Comparison of ENCODE assay signal across 16 cellular contexts in genomic region chr19:40774916-40775631, GRCh38. TPM values are rescaled to one million over a fixed set of nuclear protein-coding genes. Genes with fewer than 3 reads are reported as not detected.
DNase-seq lines count a peak whose midpoint lies in the region; ATAC-seq and FAIRE-seq lines count a peak whose summit lies in the region.
"Had no signal": no experiment of that assay in that cellular context is flagged by ENCODE, and none has a peak within 500 bp of the region (broad histone marks: within the 10 kb centered on the region; RNA-seq: fewer than 3 reads in every experiment).

TSS of gene MIA (plus strand) at chr19:40775521. CDS start at chr19:40775543, 22 bp downstream.

- peaks cover 9% of the 10 kb centered on the region for H3K9me3 Mint-ChIP-seq in activated naive CD4-positive, alpha-beta T cell treated with anti-CD3 and anti-CD28 coated beads, Interleukin-2, amount 10 ng/mL, durations not matched to agents 7 days and 5 days
- H3K9me3 Mint-ChIP-seq in activated naive CD8-positive, alpha-beta T cell (ENCODE audit: low read depth) = no peaks in the 10 kb centered on the region

- ATAC-seq in HG03442 (IDR thresholded peaks at IDR 0.05; ENCODE audit: unreplicated experiment) = no peak
- ATAC-seq: gastroesophageal sphincter had no signal

- no peak within 1 kb of the TSS for H3K4me3 Mint-ChIP-seq in activated naive CD4-positive, alpha-beta T cell treated with anti-CD3 and anti-CD28 coated beads, Interleukin-2, amount 10 ng/mL, durations not matched to agents 7 days and 5 days
- H3K4me3 Mint-ChIP-seq in activated naive CD8-positive, alpha-beta T cell = no peak within 1 kb of the TSS

- H3K27me3 Mint-ChIP-seq in activated naive CD4-positive, alpha-beta T cell treated with anti-CD3 and anti-CD28 coated beads, Interleukin-2, amount 10 ng/mL, durations not matched to agents 7 days and 5 days = no peaks in the 10 kb centered on the region
- no peaks in the 10 kb centered on the region for H3K27me3 Mint-ChIP-seq in activated naive CD8-positive, alpha-beta T cell

- no peaks in the 10 kb centered on the region for H3K9me3 ChIP-seq in mesodermal cell (ENCODE audit: control insufficient read depth, low read length)
- H3K9me3 ChIP-seq: gastroesophageal sphincter had no signal

- H3K4me1 ChIP-seq in mesodermal cell (ENCODE audit: control insufficient read depth, insufficient read depth, low read length, poor library complexity, severe bottlenecking) = peaks cover 17% of the 10 kb centered on the region

- no peak within 1 kb of the TSS for H3K4me3 ChIP-seq in mesodermal cell (ENCODE audit: extremely low read depth, insufficient read depth, low read length, poor library complexity, severe bottlenecking)

- peak within 1 kb of the TSS; percentile 59 for H3K27ac ChIP-seq in mesodermal cell (ENCODE audit: low read depth, low read length, severe bottlenecking)

- peaks cover 42% of the 10 kb centered on the region for H3K4me1 Mint-ChIP-seq in activated naive CD4-positive, alpha-beta T cell treated with anti-CD3 and anti-CD28 coated beads, Interleukin-2, amount 10 ng/mL, durations not matched to agents 7 days and 5 days
- peaks cover 36% of the 10 kb centered on the region for H3K4me1 Mint-ChIP-seq in activated naive CD8-positive, alpha-beta T cell (ENCODE audit: low read depth)

- peaks cover 16% of the 10 kb centered on the region for H3K36me3 ChIP-seq in mesodermal cell (ENCODE audit: control insufficient read depth, insufficient read depth, low read length)

- DNase-seq in activated naive CD4-positive, alpha-beta T cell treated with anti-CD3 and anti-CD28 coated beads, Interleukin-2, amount 10 ng/mL, durations not matched to agents 7 days and 5 days = no peak
- no peak for DNase-seq in activated naive CD4-positive, alpha-beta T cell treated with anti-CD3 and anti-CD28 coated beads, Interleukin-2, amount 50 U/mL, for 16 hours
- DNase-seq in urothelium cell line (ENCODE audit: low spot score) (peak; percentile 21), iPS-NIHi11 (ENCODE audit: low spot score) (no peak), OCI-M1 (lab: John Stamatoyannopoulos, UW) (no peak)
- DNase-seq: ACHN; activated CD4-positive, alpha-beta T cell treated with anti-CD3 and anti-CD28 coated beads for 48 hours; activated naive CD4-positive, alpha-beta T cell treated with anti-CD3 and anti-CD28 coated beads for 36 hours; dorsolateral prefrontal cortex; NCI-H1048; NCI-H524 had no signal

- CTCF ChIA-PET in activated naive CD4-positive, alpha-beta T cell treated with anti-CD3 and anti-CD28 coated beads, Interleukin-2, amount 10 ng/mL, durations not matched to agents 7 days and 5 days (lab: Charles Lee) = no interaction called here

- H3K27ac Mint-ChIP-seq in activated naive CD4-positive, alpha-beta T cell treated with anti-CD3 and anti-CD28 coated beads, Interleukin-2, amount 10 ng/mL, durations not matched to agents 7 days and 5 days = peak within 1 kb of the TSS; percentile 100
- peak within 1 kb of the TSS; percentile 41 for H3K27ac Mint-ChIP-seq in activated naive CD8-positive, alpha-beta T cell

- H3K36me3 Mint-ChIP-seq in activated naive CD4-positive, alpha-beta T cell treated with anti-CD3 and anti-CD28 coated beads, Interleukin-2, amount 10 ng/mL, durations not matched to agents 7 days and 5 days = peaks cover 20% of the 10 kb centered on the region
- H3K36me3 Mint-ChIP-seq in activated naive CD8-positive, alpha-beta T cell = peaks cover 4% of the 10 kb centered on the region

- WGBS in mesodermal cell (ENCODE audit: insufficient coverage in 2 of 2), 2 experiments = 77 to 100% methylated on average over 5 to 8 of the region's 9 CpGs

- no peak for FAIRE-seq in urothelium cell line (lab: Jason Lieb, UNC)
- FAIRE-seq: G401.6 had no signal

RNA-seq across cellular contexts. Expression of gene MIA, which starts in this region (rescaled TPM):
- 1.5 TPM for polyA plus RNA-seq in mesodermal cell (2013, experiment 1 of 2)
- polyA plus RNA-seq in mesodermal cell (2013, experiment 2 of 2) = 3.5 TPM
